In the genomic region with DNA sequence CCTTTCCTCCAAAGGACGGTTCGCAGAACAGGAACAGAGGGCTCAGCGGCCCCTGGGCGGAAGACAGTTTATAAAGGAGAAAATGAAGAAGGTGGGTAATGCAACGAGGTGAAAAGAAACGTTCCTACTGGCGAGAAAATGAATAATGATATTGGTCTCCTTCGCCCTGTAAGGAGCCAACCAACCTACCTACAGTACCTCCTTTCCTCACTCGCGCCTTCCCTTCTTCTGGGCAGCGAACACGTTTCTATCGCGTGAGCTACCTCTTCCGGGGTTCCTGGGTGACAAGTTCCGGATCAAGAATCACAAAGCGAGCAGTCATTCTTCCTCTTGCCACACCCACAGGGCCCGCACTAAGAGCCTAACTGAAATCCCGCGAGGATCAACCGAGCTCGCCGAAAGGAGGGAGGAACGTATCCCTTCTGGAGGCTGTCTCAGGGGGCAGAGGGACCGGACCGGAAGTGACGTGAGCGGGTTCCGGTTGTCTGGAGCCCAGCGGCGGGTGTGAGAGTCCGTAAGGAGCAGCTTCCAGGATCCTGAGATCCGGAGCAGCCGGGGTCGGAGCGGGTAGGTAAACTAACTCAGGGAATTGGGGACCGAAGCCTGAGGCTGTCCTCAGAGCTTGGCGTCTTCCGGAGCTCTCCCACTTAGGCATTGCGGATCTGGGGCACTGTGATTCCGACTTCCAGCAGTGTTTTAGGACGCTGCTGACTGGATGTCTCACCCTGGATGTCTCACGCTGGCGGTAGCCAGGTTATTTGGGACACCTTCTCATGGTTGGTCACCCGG, we compare ENCODE assay signal across 8 cellular contexts. TPM values are rescaled to one million over a fixed set of nuclear protein-coding genes. Genes with fewer than 3 reads are reported as not detected.
DNase-seq lines count a peak whose midpoint lies in the region; ATAC-seq and TF ChIP-seq lines count a peak whose summit lies in the region.

A gene (minus strand): TSS at position 249 of the 789 bp plus-strand sequence. CDS start 9,452 bp downstream, outside the sequence.
A gene (plus strand): TSS at position 473 of the 789 bp plus-strand sequence. CDS start 23,793 bp downstream, outside the sequence.

- H3K36me3 ChIP-seq in MG63, result peaks cover 42% of the 10 kb centered on the region

- peak within 1 kb of the TSS; percentile 97 to 98 for H3K4me3 Mint-ChIP-seq in H9
- H3K4me3 Mint-ChIP-seq in nephron progenitor cell, result peak within 1 kb of the TSS; percentile 96
- peak within 1 kb of the TSS; percentile 94 to 99 for H3K4me3 Mint-ChIP-seq in stimulated activated naive CD8-positive, alpha-beta T cell treated with anti-CD3 and anti-CD28 coated beads, Interleukin-15, amount 100 ng/mL, for 72 hours

- H2BK120ac ChIP-seq in H9 (ENCODE audit: low read depth, low read length, poor library complexity, severe bottlenecking), result no peak within 1 kb of the TSS

- peak within 1 kb of the TSS; percentile 93 for H3K4me2 ChIP-seq in H9 (ENCODE audit: insufficient read depth, insufficient read length, low read length)

- H3K23ac ChIP-seq in H9 (ENCODE audit: insufficient read length, low read depth, low read length), result no peak within 1 kb of the TSS

- no peak within 1 kb of the TSS for H2AK5ac ChIP-seq in H9 (ENCODE audit: insufficient read length, low read length)

- H2BK5ac ChIP-seq in H9 (ENCODE audit: insufficient read length, low read length), result no peak within 1 kb of the TSS

- H3K14ac ChIP-seq in H9 (ENCODE audit: insufficient read depth, low read length), result peak within 1 kb of the TSS; percentile 68; the same call in 1 of the 2 replicates

- H3K36me3 Mint-ChIP-seq in H9 (ENCODE audit: insufficient read depth in 1 of 3, low read depth in 3 of 3) (peaks cover 12 to 24% (median 15%) of the 10 kb centered on the region in 3 experiments), nephron progenitor cell (ENCODE audit: low read depth) (peaks cover 35% of the 10 kb centered on the region)

- H2BK20ac ChIP-seq in H9 (ENCODE audit: low read depth, low read length, poor library complexity, severe bottlenecking), result no peak within 1 kb of the TSS

- no peak within 1 kb of the TSS for H3K56ac ChIP-seq in H9 (ENCODE audit: insufficient read length, low read depth, low read length)

- H3K79me1 ChIP-seq in H9 (ENCODE audit: insufficient read depth, low read depth, low read length, poor library complexity, severe bottlenecking), result peaks cover 3% of the 10 kb centered on the region

- H4K8ac ChIP-seq in H9 (replicated peaks; ENCODE audit: insufficient read length, low read depth, low read length), result no peak within 1 kb of the TSS

- peaks cover 10% of the 10 kb centered on the region for H3K23me2 ChIP-seq in H9 (ENCODE audit: insufficient read length, low read depth, low read length, poor library complexity, severe bottlenecking)

- peak; percentile 100 for DNase-seq in ELR (ENCODE audit: low read depth)
- DNase-seq in H9, result peak; percentile 100
- peak; percentile 100 for DNase-seq in MG63
- DNase-seq in SHP77 treated with DMSO at 0.1 percent for 48 hours (lab: John Stamatoyannopoulos, UW), result peak; percentile 98
- peak; percentile 96 for DNase-seq in activated effector memory CD4-positive, alpha-beta T cell treated with anti-CD3 and anti-CD28 coated beads, Interleukin-2, amount 50 U/mL, for 16 hours
- peak; percentile 100 for DNase-seq in fibroblast of the aortic adventitia (ENCODE audit: low read depth)
- peak; percentile 95 for DNase-seq in nephron progenitor cell
- peak; percentile 93 to 97 for DNase-seq in stimulated activated naive CD8-positive, alpha-beta T cell treated with anti-CD3 and anti-CD28 coated beads, Interleukin-15, amount 100 ng/mL, for 72 hours

- H3K27me3 Mint-ChIP-seq in H9 (ENCODE audit: low read depth) (no peaks in the 10 kb centered on the region; the same call in 1 of the 2 replicates), nephron progenitor cell (ENCODE audit: low read depth, poor library complexity) (no peaks in the 10 kb centered on the region)
- H3K27me3 Mint-ChIP-seq in stimulated activated naive CD8-positive, alpha-beta T cell treated with anti-CD3 and anti-CD28 coated beads, Interleukin-15, amount 100 ng/mL, for 72 hours, result no peaks in the 10 kb centered on the region

- H3K27ac Mint-ChIP-seq in H9 (peak within 1 kb of the TSS; percentile 98 to 99 (median 99)), nephron progenitor cell (peak within 1 kb of the TSS; percentile 99)
- H3K27ac Mint-ChIP-seq in stimulated activated naive CD8-positive, alpha-beta T cell treated with anti-CD3 and anti-CD28 coated beads, Interleukin-15, amount 100 ng/mL, for 72 hours, result peak within 1 kb of the TSS; percentile 98 to 99

- peak within 1 kb of the TSS; percentile 35 for H2AFZ ChIP-seq in H9 (ENCODE audit: low read length)

- no peaks in the 10 kb centered on the region for H3K9me3 Mint-ChIP-seq in H9
- no peaks in the 10 kb centered on the region for H3K9me3 Mint-ChIP-seq in nephron progenitor cell
- H3K9me3 Mint-ChIP-seq in stimulated activated naive CD8-positive, alpha-beta T cell treated with anti-CD3 and anti-CD28 coated beads, Interleukin-15, amount 100 ng/mL, for 72 hours, result no peaks in the 10 kb centered on the region

- peak within 1 kb of the TSS; percentile 71 for H3K27ac ChIP-seq in H9 (ENCODE audit: insufficient read length, low read depth, low read length)

- ATAC-seq in stimulated activated naive CD8-positive, alpha-beta T cell treated with anti-CD3 and anti-CD28 coated beads, Interleukin-15, amount 100 ng/mL, for 72 hours, result peak; percentile 99

- H4K20me1 ChIP-seq in H9 (ENCODE audit: control insufficient read depth, insufficient read depth, insufficient read length), result no peaks in the 10 kb centered on the region

- H3K9me3 ChIP-seq in H9 (ENCODE audit: control insufficient read depth, low read depth, low read length) (no peaks in the 10 kb centered on the region), MG63 (no peaks in the 10 kb centered on the region)

- H4K91ac ChIP-seq in H9 (ENCODE audit: insufficient read length, low read depth, low read length), result no peak within 1 kb of the TSS

- peak within 1 kb of the TSS; percentile 68 for H3K18ac ChIP-seq in H9 (ENCODE audit: insufficient read length, low read depth, low read length)

- no peak within 1 kb of the TSS for H2BK12ac ChIP-seq in H9 (ENCODE audit: insufficient read length, low read depth, low read length)

- H3K4me1 Mint-ChIP-seq in H9, result peaks cover 26 to 29% of the 10 kb centered on the region in 2 experiments
- peaks cover 38% of the 10 kb centered on the region for H3K4me1 Mint-ChIP-seq in nephron progenitor cell
- H3K4me1 Mint-ChIP-seq in stimulated activated naive CD8-positive, alpha-beta T cell treated with anti-CD3 and anti-CD28 coated beads, Interleukin-15, amount 100 ng/mL, for 72 hours, result peaks cover 57% of the 10 kb centered on the region

- H3K4me1 ChIP-seq in H9 (ENCODE audit: insufficient read depth, low read length), result no peaks in the 10 kb centered on the region

- TF ChIP-seq CTCF in H9 (conservative IDR thresholded peaks at IDR 0.05) (no peak), fibroblast of the aortic adventitia (IDR thresholded peaks at IDR 0.05; ENCODE audit: insufficient read depth, low read length) (no peak), nephron progenitor cell (IDR thresholded peaks at IDR 0.05) (no peak)

- peaks cover 44% of the 10 kb centered on the region for H3K79me2 ChIP-seq in H9 (ENCODE audit: insufficient read depth, low read length)

- no CpG with 5 or more reads among the region's 45 CpGs for WGBS in H9 (ENCODE audit: extremely low coverage, insufficient read length, low lambda C conversion rate)

- no peaks in the 10 kb centered on the region for H3K27me3 ChIP-seq in H9 (ENCODE audit: insufficient read depth, low read length)
- H3K27me3 ChIP-seq in MG63, result no peaks in the 10 kb centered on the region

- H3K4ac ChIP-seq in H9 (ENCODE audit: low read depth, low read length), result no peak within 1 kb of the TSS

- H4K5ac ChIP-seq in H9 (ENCODE audit: insufficient read length, low read depth, low read length), result no peak within 1 kb of the TSS

- no peak within 1 kb of the TSS for H3T11ph ChIP-seq in H9 (ENCODE audit: low read length)

- H3K9ac ChIP-seq in H9 (ENCODE audit: extremely low read depth, insufficient read length, low read length), result peak within 1 kb of the TSS; percentile 93

- no peak within 1 kb of the TSS for H2BK15ac ChIP-seq in H9 (ENCODE audit: low read depth, low read length)

- peak within 1 kb of the TSS; percentile 95 for H3K4me3 ChIP-seq in MG63
- H3K4me3 ChIP-seq in fibroblast of the aortic adventitia (ENCODE audit: low read depth, low read length), result peak within 1 kb of the TSS; percentile 99

RNA-seq across cellular contexts. Expression of the first gene that starts in this region (rescaled TPM):
- total RNA-seq in H9 (2021) (40.4 and 40.8 TPM in 2 replicates), fibroblast of the aortic adventitia (ENCODE audit: low replicate concordance) (21.6 and 21.7 TPM in 2 replicates)
- 38.1 and 40.6 TPM in 2 replicates for total RNA-seq in MG63 (2014; rRNA removed; shearing (Covaris generic); ENCODE audit: low replicate concordance)

RNA-seq across cellular contexts. Expression of the second gene that starts in this region (rescaled TPM):
- total RNA-seq in H9 (2021), result 79.3 and 83.1 TPM in 2 replicates
- 161 and 190 TPM in 2 replicates for total RNA-seq in MG63 (2014; rRNA removed; shearing (Covaris generic); ENCODE audit: low replicate concordance)
- 134 and 234 TPM in 2 replicates for total RNA-seq in fibroblast of the aortic adventitia (ENCODE audit: low replicate concordance)

Comparison
In these comparisons a context has a peak if more than half of its experiments do, and no peak if none do; other contexts are left out.
1. Peak in every context shown above with its lines: DNase-seq, ATAC-seq, H3K4me3 ChIP-seq and H3K27ac ChIP-seq.